In the genomic region with DNA sequence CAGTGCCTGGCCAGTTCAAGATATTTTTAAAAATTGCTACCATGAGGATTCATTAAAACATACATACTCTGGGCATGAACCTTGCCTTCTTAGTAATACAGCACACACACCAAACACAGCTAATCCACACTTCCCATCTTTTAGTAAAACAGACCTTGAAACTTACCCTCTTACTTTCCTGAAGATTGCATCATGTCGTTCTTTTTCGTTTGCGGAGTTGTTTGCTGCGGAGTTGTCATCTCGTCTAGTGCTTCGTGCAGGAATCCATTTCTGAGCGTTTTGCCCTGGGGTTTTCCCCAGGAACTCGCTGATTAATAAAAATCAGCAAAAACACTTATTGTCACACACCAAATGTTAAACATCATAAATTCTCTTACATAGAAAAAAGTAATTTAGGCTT, we compare ENCODE assay signal across 12 cellular contexts. TPM values are rescaled to one million over a fixed set of nuclear protein-coding genes. Genes with fewer than 3 reads are reported as not detected.
A peak's percentile ranks its signal among the peaks of the same experiment; 100 is the strongest.
DNase-seq lines count a peak whose midpoint lies in the region; ATAC-seq and TF ChIP-seq lines count a peak whose summit lies in the region.
"Had no signal": no experiment of that assay in that cellular context is flagged by ENCODE, and none has a peak within 500 bp of the region (broad histone marks: within the 10 kb centered on the region; RNA-seq: fewer than 3 reads in every experiment).

No MANE protein-coding gene starts in this region.

- no peak for ATAC-seq in HCT116
- no peak for ATAC-seq in activated naive CD8-positive, alpha-beta T cell treated with anti-CD3 and anti-CD28 coated beads, Interleukin-2, amount 50 U/mL, for 24 hours
- ATAC-seq in HG03354 (IDR thresholded peaks at IDR 0.05; ENCODE audit: poor library complexity, severe bottlenecking, unreplicated experiment): no peak
- no peak for ATAC-seq in GM18505 (IDR thresholded peaks at IDR 0.05; ENCODE audit: unreplicated experiment)
- ATAC-seq: activated CD4-positive, CD25-positive, alpha-beta regulatory T cell treated with anti-CD3 and anti-CD28 coated beads, Interleukin-2, amount 50 U/mL, for 24 hours had no signal

- H3K4me3 ChIP-seq in ACC112 (ENCODE audit: low read depth, low read length) (peak overlapping the region; percentile 98), HCT116 (replicated peaks in 1 of 2; ENCODE audit: low read depth in 1 of 2, low read length in 2 of 2) (no peak overlapping the region), muscle layer of duodenum (ENCODE audit: low read depth in 1 of 2, low read length in 2 of 2) (peak overlapping the region; percentile 99)

- H3K27me3 Mint-ChIP-seq in activated naive CD8-positive, alpha-beta T cell treated with anti-CD3 and anti-CD28 coated beads, Interleukin-2, amount 50 U/mL, for 24 hours: no peaks in the 10 kb centered on the region

- peaks cover 81% of the 10 kb centered on the region for H3K4me1 Mint-ChIP-seq in activated naive CD8-positive, alpha-beta T cell treated with anti-CD3 and anti-CD28 coated beads, Interleukin-2, amount 50 U/mL, for 24 hours

- H3K9me2 ChIP-seq in HCT116 (ENCODE audit: insufficient read depth): no peaks in the 10 kb centered on the region

- H3K79me2 ChIP-seq in ACC112 (ENCODE audit: control insufficient read depth, insufficient read depth, low read length, unreplicated experiment): peaks cover 61% of the 10 kb centered on the region
- peaks cover 77% of the 10 kb centered on the region for H3K79me2 ChIP-seq in HCT116 (ENCODE audit: insufficient read depth, low read length)

- TF ChIP-seq POLR2A in HCT116 (IDR thresholded peaks at IDR 0.05; ENCODE audit: borderline replicate concordance, extremely low read depth, insufficient read depth, insufficient read length) (no peak), GM18505 (IDR thresholded peaks at IDR 0.05; ENCODE audit: borderline replicate concordance, extremely low read depth, insufficient read depth, insufficient read length) (no peak)

- RAD21 ChIA-PET in HCT116 (lab: Charles Lee; ENCODE audit: low non-redundant PET in 1 of 2, low total read pairs in 2 of 2, uncharacterized antibody in 2 of 2, unreplicated experiment in 2 of 2): no interaction called here

- H4K20me1 ChIP-seq in HCT116 (ENCODE audit: insufficient read depth): peaks cover 2% of the 10 kb centered on the region; the same call in 1 of the 2 replicates

- H3K27me3 ChIP-seq in ACC112 (ENCODE audit: insufficient read depth, low read length) (no peaks in the 10 kb centered on the region), HCT116 (ENCODE audit: insufficient read depth, low read length) (no peaks in the 10 kb centered on the region), muscle layer of duodenum (ENCODE audit: low read depth, low read length) (no peaks in the 10 kb centered on the region)

- H3K4me3 Mint-ChIP-seq in activated naive CD8-positive, alpha-beta T cell treated with anti-CD3 and anti-CD28 coated beads, Interleukin-2, amount 50 U/mL, for 24 hours: peak overlapping the region; percentile 96

- CTCF ChIA-PET in HCT116 (lab: Charles Lee): no interaction called here

- H3K36me3 Mint-ChIP-seq in activated naive CD8-positive, alpha-beta T cell treated with anti-CD3 and anti-CD28 coated beads, Interleukin-2, amount 50 U/mL, for 24 hours (ENCODE audit: low read depth): peaks cover 71% of the 10 kb centered on the region

- no peak for TF ChIP-seq CTCF in HCT116 (IDR thresholded peaks at IDR 0.05 in 2 of 3, conservative IDR thresholded peaks at IDR 0.05 in 1 of 3; ENCODE audit: borderline replicate concordance in 1 of 3, insufficient read depth in 1 of 3, low read depth in 2 of 3, low read length in 2 of 3)

- H3K9me3 ChIP-seq in HCT116 (ENCODE audit: control insufficient read depth in 1 of 2, insufficient read depth in 1 of 2, low read depth in 1 of 2, low read length in 2 of 2): no peaks in the 10 kb centered on the region
- no peaks in the 10 kb centered on the region for H3K9me3 ChIP-seq in muscle layer of duodenum (ENCODE audit: control insufficient read depth in 1 of 2, low read length in 2 of 2)

- H3K36me3 ChIP-seq in ACC112 (ENCODE audit: insufficient read depth, low read length): peaks cover 67% of the 10 kb centered on the region
- H3K36me3 ChIP-seq in HCT116 (ENCODE audit: control insufficient read depth in 1 of 2, insufficient read depth in 2 of 2, low read length in 2 of 2): peaks cover 59 to 68% of the 10 kb centered on the region in 2 experiments
- peaks cover 59 to 68% of the 10 kb centered on the region in 2 donors for H3K36me3 ChIP-seq in muscle layer of duodenum (ENCODE audit: control insufficient read depth in 1 of 2, insufficient read depth in 2 of 2, low read length in 2 of 2)

- POLR2A ChIA-PET in HCT116 (lab: Charles Lee): no interaction called here

- BruUV-seq in HCT116 (replicated peaks; lab: Mats Ljungman, UMichigan): no TSS peak

- TF ChIP-seq RAD21 in HCT116 (IDR thresholded peaks at IDR 0.05; ENCODE audit: low read depth): no peak

- H3K4me1 ChIP-seq in ACC112 (ENCODE audit: control insufficient read depth, insufficient read depth, low read length, unreplicated experiment) (peaks cover 43% of the 10 kb centered on the region), HCT116 (ENCODE audit: control insufficient read depth in 1 of 2, insufficient read depth in 2 of 2, low read length in 2 of 2) (peaks cover 10 to 24% of the 10 kb centered on the region in 2 experiments), muscle layer of duodenum (ENCODE audit: control insufficient read depth in 1 of 2, insufficient read depth in 2 of 2, low read length in 2 of 2) (peaks cover 19 to 43% of the 10 kb centered on the region in 2 donors)

- peak overlapping the region; percentile 97 for H3K27ac Mint-ChIP-seq in activated naive CD8-positive, alpha-beta T cell treated with anti-CD3 and anti-CD28 coated beads, Interleukin-2, amount 50 U/mL, for 24 hours

- intact Hi-C loops in HCT116 (cut with micrococcal nuclease): loop anchor here (5.0 kb wide), 2 partner anchors 97 to 127 kb away; no protein-coding TSS in a partner anchor

- H3K9me3 Mint-ChIP-seq in activated naive CD8-positive, alpha-beta T cell treated with anti-CD3 and anti-CD28 coated beads, Interleukin-2, amount 50 U/mL, for 24 hours: no peaks in the 10 kb centered on the region

- no peak overlapping the region for H3K4me2 ChIP-seq in HCT116 (ENCODE audit: low read length)

- H3K9ac ChIP-seq in HCT116 (ENCODE audit: low read length): no peak overlapping the region

- H3K27ac ChIP-seq in ACC112 (ENCODE audit: low read depth, low read length) (no peak overlapping the region), HCT116 (ENCODE audit: low read depth, low read length) (no peak overlapping the region), muscle layer of duodenum (ENCODE audit: low read length) (no peak overlapping the region)

- no peak for DNase-seq in HCT116 (ENCODE audit: low read depth, low spot score)
- no peak for DNase-seq in activated naive CD8-positive, alpha-beta T cell treated with anti-CD3 and anti-CD28 coated beads, Interleukin-2, amount 50 U/mL, for 24 hours
- DNase-seq in AG08395 (ENCODE audit: low spot score): no peak
- DNase-seq in H4 (ENCODE audit: low spot score): no peak
- DNase-seq: central memory CD4-positive, alpha-beta T cell; GOT3; nucleus accumbens had no signal

- H2AFZ ChIP-seq in ACC112 (ENCODE audit: low read length, unreplicated experiment): no peak overlapping the region
- H2AFZ ChIP-seq in HCT116 (ENCODE audit: low read depth, low read length, poor library complexity, severe bottlenecking): no peak overlapping the region

TF ChIP-seq in HCT116, 20 proteins besides CTCF, POLR2A, EP300 and RAD21:
- TF ChIP-seq ZNF274 (IDR thresholded peaks at IDR 0.05; ENCODE audit: low read depth, low read length): no peak
- no peak for TF ChIP-seq EGR1 (IDR thresholded peaks at IDR 0.05; ENCODE audit: low read depth)
- no peak for TF ChIP-seq ZFX (IDR thresholded peaks at IDR 0.05)
- TF ChIP-seq YY1 (IDR thresholded peaks at IDR 0.05; ENCODE audit: extremely low read depth, insufficient replicate concordance, low read depth, low read length): no peak
- no peak for TF ChIP-seq SRF (IDR thresholded peaks at IDR 0.05; ENCODE audit: low read depth)
- TF ChIP-seq POLR2AphosphoS5 (IDR thresholded peaks at IDR 0.05; ENCODE audit: low read depth, low read length): 0 out of 2 replicates have a peak, but pooled peaks have one; percentile 10
- TF ChIP-seq CBX3 (IDR thresholded peaks at IDR 0.05; ENCODE audit: low read depth): no peak

RNA-seq across cellular contexts. Expression of gene EIF4G2, which starts 3.0 kb away (rescaled TPM):
- 888 TPM for total RNA-seq in HCT116 (2021; ENCODE audit: unreplicated experiment)
- 257 and 341 TPM in 2 replicates for polyA plus RNA-seq in HCT116 (2012)
- 728 and 827 TPM in 2 replicates for total RNA-seq in H4 (2014; rRNA removed; shearing (Covaris generic))

RNA-seq across cellular contexts. Expression of gene ZBED5, which starts 52.1 kb away (rescaled TPM):
- 26.8 TPM for total RNA-seq in HCT116 (2021; ENCODE audit: unreplicated experiment)
- 12.7 and 16.0 TPM in 2 replicates for polyA plus RNA-seq in HCT116 (2012)
- 43.5 and 48.1 TPM in 2 replicates for total RNA-seq in H4 (2014; rRNA removed; shearing (Covaris generic))

RNA-seq across cellular contexts. Expression of gene CTR9, which starts 54.7 kb away (rescaled TPM):
- 68.4 TPM for total RNA-seq in HCT116 (2021; ENCODE audit: unreplicated experiment)
- 23.7 and 33.3 TPM in 2 replicates for polyA plus RNA-seq in HCT116 (2012)
- 11.7 and 17.2 TPM in 2 replicates for total RNA-seq in H4 (2014; rRNA removed; shearing (Covaris generic))

Comparison
In these comparisons a context has a peak if more than half of its experiments do, and no peak if none do; other contexts are left out.
1. H3K4me3 ChIP-seq: peak in ACC112 (single experiment) and muscle layer of duodenum (2 of 2); none in HCT116 (0 of 2).